Comparison of ENCODE assay signal across 16 cellular contexts in genomic region chr6:135640449-135641111, GRCh38.
DNase-seq lines count a peak whose midpoint lies in the region; ATAC-seq and TF ChIP-seq lines count a peak whose summit lies in the region.
"Had no signal": no experiment of that assay in that cellular context is flagged by ENCODE, and none has a peak within 500 bp of the region (broad histone marks: within the 10 kb centered on the region; RNA-seq: fewer than 3 reads in every experiment).

No MANE protein-coding gene starts in this region.

- DNase-seq in activated CD4-positive, alpha-beta T cell treated with anti-CD3 and anti-CD28 coated beads, Interleukin-2, amount 10 ng/mL, durations not matched to agents 24 days and 14 days: no peak
- no peak for DNase-seq in activated CD4-positive, alpha-beta T cell treated with anti-CD3 and anti-CD28 coated beads, Interleukin-2, amount 50 U/mL, for 1 hour
- DNase-seq in PC-9: no peak
- no peak for DNase-seq in progenitor cell of endocrine pancreas (ENCODE audit: low spot score, unreplicated experiment)
- DNase-seq in brain microvascular endothelial cell: no peak
- no peak for DNase-seq in NCI-H1930 (lab: John Stamatoyannopoulos, UW)
- DNase-seq: activated gamma-delta T cell treated with Interleukin-2 at 50 U/mL for 16 hours; CD4-positive, alpha-beta T cell; H9; mammary epithelial cell; NCI-H2081; sigmoid colon; uterus had no signal

- peaks cover 69% of the 10 kb centered on the region for H3K36me3 Mint-ChIP-seq in activated CD4-positive, alpha-beta T cell treated with anti-CD3 and anti-CD28 coated beads, Interleukin-2, amount 10 ng/mL, durations not matched to agents 24 days and 14 days (ENCODE audit: low read depth)
- H3K36me3 Mint-ChIP-seq in progenitor cell of endocrine pancreas (ENCODE audit: insufficient read depth): no peaks in the 10 kb centered on the region

- H3K4me3 Mint-ChIP-seq in activated CD4-positive, alpha-beta T cell treated with anti-CD3 and anti-CD28 coated beads, Interleukin-2, amount 10 ng/mL, durations not matched to agents 24 days and 14 days: peak overlapping the region; percentile 46
- no peak overlapping the region for H3K4me3 Mint-ChIP-seq in progenitor cell of endocrine pancreas (ENCODE audit: low read depth)
- H3K4me3 Mint-ChIP-seq: CD4-positive, alpha-beta T cell; H9 had no signal

- H4K20me1 ChIP-seq in PC-9 (ENCODE audit: insufficient read depth): no peaks in the 10 kb centered on the region

- H3K27ac Mint-ChIP-seq in activated CD4-positive, alpha-beta T cell treated with anti-CD3 and anti-CD28 coated beads, Interleukin-2, amount 10 ng/mL, durations not matched to agents 24 days and 14 days: peak overlapping the region; percentile 87
- peak overlapping the region; percentile 70 for H3K27ac Mint-ChIP-seq in progenitor cell of endocrine pancreas
- H3K27ac Mint-ChIP-seq: CD4-positive, alpha-beta T cell; H9 had no signal

- no peaks in the 10 kb centered on the region for H3K9me3 ChIP-seq in PC-9 (ENCODE audit: insufficient read depth, low read depth)
- H3K9me3 ChIP-seq: sigmoid colon, uterus had no signal

- ATAC-seq in GM21717 (IDR thresholded peaks at IDR 0.05; ENCODE audit: unreplicated experiment): peak; percentile 80
- no peak for ATAC-seq in GM21447 (IDR thresholded peaks at IDR 0.05; ENCODE audit: unreplicated experiment)

- no peaks in the 10 kb centered on the region for H3K36me3 ChIP-seq in PC-9 (ENCODE audit: low read depth)
- no peaks in the 10 kb centered on the region for H3K36me3 ChIP-seq in brain microvascular endothelial cell (replicated peaks)
- H3K36me3 ChIP-seq: sigmoid colon, uterus had no signal

- H3K27me3 ChIP-seq in PC-9 (ENCODE audit: insufficient read depth, low read depth) (no peaks in the 10 kb centered on the region), brain microvascular endothelial cell (replicated peaks) (no peaks in the 10 kb centered on the region)
- H3K27me3 ChIP-seq: sigmoid colon, uterus had no signal

- H3K4me3 ChIP-seq in PC-9: no peak overlapping the region
- no peak overlapping the region for H3K4me3 ChIP-seq in brain microvascular endothelial cell (ENCODE audit: low read depth, low read length)
- H3K4me3 ChIP-seq: sigmoid colon, uterus had no signal

- H3K4me2 ChIP-seq in PC-9: no peak overlapping the region

- H3K27me3 Mint-ChIP-seq in activated CD4-positive, alpha-beta T cell treated with anti-CD3 and anti-CD28 coated beads, Interleukin-2, amount 10 ng/mL, durations not matched to agents 24 days and 14 days: no peaks in the 10 kb centered on the region
- H3K27me3 Mint-ChIP-seq in progenitor cell of endocrine pancreas: no peaks in the 10 kb centered on the region
- H3K27me3 Mint-ChIP-seq: CD4-positive, alpha-beta T cell had no signal

- peak overlapping the region; percentile 14; the same call in 1 of the 2 replicates for H2AFZ ChIP-seq in PC-9

- 0 out of 2 replicates have a peak, but pooled peaks cover 13% of the 10 kb centered on the region for H3K9me2 ChIP-seq in PC-9 (ENCODE audit: insufficient read depth)

- no TSS peak for BruUV-seq in PC-9 (replicated peaks; lab: Mats Ljungman, UMichigan)

- CTCF ChIA-PET in PC-9 (lab: Charles Lee): no interaction called here

- H3K4me1 ChIP-seq in PC-9 (replicated peaks; ENCODE audit: insufficient read depth): no peaks in the 10 kb centered on the region
- H3K4me1 ChIP-seq: sigmoid colon, uterus had no signal

- POLR2A ChIA-PET in PC-9 (lab: Charles Lee; ENCODE audit: unreplicated experiment): no interaction called here

- in situ Hi-C loops in brain microvascular endothelial cell (cut with HindIII; ENCODE audit: low pct_ligation_motif_present, low sequenced_read_pairs): no loop called here

- intact Hi-C loops in activated CD4-positive, alpha-beta T cell treated with anti-CD3 and anti-CD28 coated beads, Interleukin-2, amount 10 ng/mL, durations not matched to agents 24 days and 14 days (cut with micrococcal nuclease): loop anchor here (1.0 to 10.0 kb wide), 3 partner anchors 16 to 526 kb away; no protein-coding TSS in a partner anchor
- intact Hi-C loops in PC-9 (cut with micrococcal nuclease; ENCODE audit: unreplicated experiment): no loop called here

- H3K27ac ChIP-seq in PC-9 (no peak overlapping the region), brain microvascular endothelial cell (no peak overlapping the region)
- H3K27ac ChIP-seq: RWPE1, sigmoid colon, uterus had no signal

- TF ChIP-seq CTCF in PC-9 (conservative IDR thresholded peaks at IDR 0.05) (no peak), progenitor cell of endocrine pancreas (IDR thresholded peaks at IDR 0.05; ENCODE audit: unreplicated experiment) (no peak), brain microvascular endothelial cell (IDR thresholded peaks at IDR 0.05; ENCODE audit: low read depth, low read length, missing control alignments) (no peak)

- H3K79me2 ChIP-seq in PC-9 (ENCODE audit: low read depth): no peaks in the 10 kb centered on the region

- peaks cover 30% of the 10 kb centered on the region for H3K9me3 Mint-ChIP-seq in activated CD4-positive, alpha-beta T cell treated with anti-CD3 and anti-CD28 coated beads, Interleukin-2, amount 10 ng/mL, durations not matched to agents 24 days and 14 days
- no peaks in the 10 kb centered on the region for H3K9me3 Mint-ChIP-seq in progenitor cell of endocrine pancreas (ENCODE audit: low read depth)
- H3K9me3 Mint-ChIP-seq: CD4-positive, alpha-beta T cell; H9 had no signal

- peaks cover 53% of the 10 kb centered on the region for H3K4me1 Mint-ChIP-seq in activated CD4-positive, alpha-beta T cell treated with anti-CD3 and anti-CD28 coated beads, Interleukin-2, amount 10 ng/mL, durations not matched to agents 24 days and 14 days
- no peaks in the 10 kb centered on the region for H3K4me1 Mint-ChIP-seq in progenitor cell of endocrine pancreas (ENCODE audit: low read depth)
- H3K4me1 Mint-ChIP-seq: H9 had no signal

- no peaks in the 10 kb centered on the region for H3F3A ChIP-seq in PC-9 (ENCODE audit: insufficient read depth, low read depth)
